Comparison of ENCODE assay signal across 8 cellular contexts in genomic region chr5:5494489-5495402, GRCh38.
DNase-seq lines count a peak whose midpoint lies in the region; ATAC-seq and TF ChIP-seq lines count a peak whose summit lies in the region.

No MANE protein-coding gene starts in this region.

- CTCF ChIA-PET in Calu3 (lab: Charles Lee): no interaction called here
- CTCF ChIA-PET in activated CD8-positive, alpha-beta T cell treated with anti-CD3 and anti-CD28 coated beads for 36 hours (lab: Charles Lee): interaction anchor here (1.0 kb wide), 1 partner anchor 9 kb away, joined by 3 read pairs; no protein-coding TSS in a partner anchor

- ATAC-seq in GM21576 (IDR thresholded peaks at IDR 0.05; ENCODE audit: unreplicated experiment) (peak; percentile 73), mucosa of descending colon (peak; percentile 99)
- peak; percentile 90 for ATAC-seq in activated CD8-positive, alpha-beta T cell treated with anti-CD3 and anti-CD28 coated beads for 36 hours

- H3K4me3 ChIP-seq in LNCaP clone FGC (ENCODE audit: low read depth, low read length): no peak overlapping the region
- no peak overlapping the region for H3K4me3 ChIP-seq in effector memory CD4-positive, alpha-beta T cell (ENCODE audit: insufficient read depth, low read depth, low read length, poor library complexity, severe bottlenecking)
- no peak overlapping the region for H3K4me3 ChIP-seq in mucosa of descending colon

- H3K27ac ChIP-seq in effector memory CD4-positive, alpha-beta T cell (ENCODE audit: insufficient read depth, low read length, poor library complexity, severe bottlenecking): no peak overlapping the region

- no peak overlapping the region for H3K4me3 Mint-ChIP-seq in Calu3 (ENCODE audit: low read depth, unreplicated experiment)
- peak overlapping the region; percentile 32 for H3K4me3 Mint-ChIP-seq in activated CD8-positive, alpha-beta T cell treated with anti-CD3 and anti-CD28 coated beads for 36 hours
- H3K4me3 Mint-ChIP-seq in osteocyte (ENCODE audit: unreplicated experiment): no peak overlapping the region

- no peak for TF ChIP-seq CTCF in Calu3 (IDR thresholded peaks at IDR 0.05; ENCODE audit: unreplicated experiment)
- TF ChIP-seq CTCF in LNCaP clone FGC (IDR thresholded peaks at IDR 0.05; ENCODE audit: control insufficient read depth, extremely low read depth, insufficient read depth): no peak
- TF ChIP-seq CTCF in activated CD8-positive, alpha-beta T cell treated with anti-CD3 and anti-CD28 coated beads for 36 hours (IDR thresholded peaks at IDR 0.05): no peak
- no peak for TF ChIP-seq CTCF in mucosa of descending colon (IDR thresholded peaks at IDR 0.05)
- no peak for TF ChIP-seq CTCF in osteocyte (IDR thresholded peaks at IDR 0.05)

- H3K36me3 Mint-ChIP-seq in Calu3 (ENCODE audit: insufficient read depth, unreplicated experiment) (no peaks in the 10 kb centered on the region), osteocyte (ENCODE audit: unreplicated experiment) (peaks cover 4% of the 10 kb centered on the region)
- H3K36me3 Mint-ChIP-seq in activated CD8-positive, alpha-beta T cell treated with anti-CD3 and anti-CD28 coated beads for 36 hours (ENCODE audit: low read depth): no peaks in the 10 kb centered on the region

- peaks cover 17% of the 10 kb centered on the region for H3K4me1 ChIP-seq in effector memory CD4-positive, alpha-beta T cell (ENCODE audit: control insufficient read depth, insufficient read depth, low read length, poor library complexity, severe bottlenecking)
- H3K4me1 ChIP-seq in mucosa of descending colon (ENCODE audit: low read depth): peaks cover 11% of the 10 kb centered on the region

- intact Hi-C loops in Calu3 (cut with micrococcal nuclease; ENCODE audit: unreplicated experiment): loop anchor here (10.0 kb wide), 2 partner anchors 390 to 1250 kb away; no protein-coding TSS in a partner anchor
- intact Hi-C loops in activated CD8-positive, alpha-beta T cell treated with anti-CD3 and anti-CD28 coated beads for 36 hours (cut with micrococcal nuclease): no loop called here
- intact Hi-C loops in mucosa of descending colon (cut with DNase I, micrococcal nuclease): loop anchor here in 1 of 2 donors (10.0 kb wide), 2 partner anchors 1080 to 1250 kb away; no protein-coding TSS in a partner anchor

- H3K4me1 Mint-ChIP-seq in Calu3 (ENCODE audit: low read depth, unreplicated experiment) (peaks cover 7% of the 10 kb centered on the region), osteocyte (ENCODE audit: unreplicated experiment) (peaks cover 7% of the 10 kb centered on the region)
- H3K4me1 Mint-ChIP-seq in activated CD8-positive, alpha-beta T cell treated with anti-CD3 and anti-CD28 coated beads for 36 hours (ENCODE audit: low read depth): peaks cover 18% of the 10 kb centered on the region

- H3K36me3 ChIP-seq in effector memory CD4-positive, alpha-beta T cell (ENCODE audit: control insufficient read depth, insufficient read depth, low read length): no peaks in the 10 kb centered on the region
- H3K36me3 ChIP-seq in mucosa of descending colon (ENCODE audit: low read depth): no peaks in the 10 kb centered on the region

- DNase-seq in Calu3 (peak; percentile 54), LNCaP clone FGC (ENCODE audit: low read depth) (peak; percentile 39), mucosa of descending colon (peak; percentile 91 to 95 (median 93)), osteocyte (ENCODE audit: extremely low spot score, unreplicated experiment) (no peak)
- peak; percentile 83 for DNase-seq in activated CD8-positive, alpha-beta T cell treated with anti-CD3 and anti-CD28 coated beads for 36 hours
- peak; percentile 80 to 85 (median 81) for DNase-seq in effector memory CD4-positive, alpha-beta T cell
- DNase-seq in stimulated activated CD8-positive, alpha-beta memory T cell treated with anti-CD3 and anti-CD28 coated beads, Interleukin-7, amount 100 ng/mL, for 4 hours (ENCODE audit: low read depth in 2 of 2): peak; percentile 76 to 79

- no peaks in the 10 kb centered on the region for H3K9me3 ChIP-seq in effector memory CD4-positive, alpha-beta T cell (ENCODE audit: control insufficient read depth, low read length)
- no peaks in the 10 kb centered on the region for H3K9me3 ChIP-seq in mucosa of descending colon

- POLR2A ChIA-PET in activated CD8-positive, alpha-beta T cell treated with anti-CD3 and anti-CD28 coated beads for 36 hours (lab: Charles Lee): no interaction called here

- H3K9me3 Mint-ChIP-seq in Calu3 (ENCODE audit: low read depth, unreplicated experiment) (no peaks in the 10 kb centered on the region), osteocyte (ENCODE audit: unreplicated experiment) (no peaks in the 10 kb centered on the region)
- no peaks in the 10 kb centered on the region for H3K9me3 Mint-ChIP-seq in activated CD8-positive, alpha-beta T cell treated with anti-CD3 and anti-CD28 coated beads for 36 hours

- H3K27ac Mint-ChIP-seq in Calu3 (ENCODE audit: unreplicated experiment) (no peak overlapping the region), osteocyte (ENCODE audit: unreplicated experiment) (no peak overlapping the region)
- no peak overlapping the region for H3K27ac Mint-ChIP-seq in activated CD8-positive, alpha-beta T cell treated with anti-CD3 and anti-CD28 coated beads for 36 hours

- H3K27me3 ChIP-seq in effector memory CD4-positive, alpha-beta T cell (replicated peaks; ENCODE audit: control insufficient read depth, insufficient read depth, low read length, poor library complexity, severe bottlenecking): no peaks in the 10 kb centered on the region

- no TSS peak for BruUV-seq in Calu3 (replicated peaks; lab: Mats Ljungman, UMichigan)

- peaks cover 11% of the 10 kb centered on the region for H3K27me3 Mint-ChIP-seq in Calu3 (ENCODE audit: unreplicated experiment)
- peaks cover 9% of the 10 kb centered on the region for H3K27me3 Mint-ChIP-seq in activated CD8-positive, alpha-beta T cell treated with anti-CD3 and anti-CD28 coated beads for 36 hours
- H3K27me3 Mint-ChIP-seq in osteocyte (ENCODE audit: unreplicated experiment): peaks cover 36% of the 10 kb centered on the region
